In the genomic region with DNA sequence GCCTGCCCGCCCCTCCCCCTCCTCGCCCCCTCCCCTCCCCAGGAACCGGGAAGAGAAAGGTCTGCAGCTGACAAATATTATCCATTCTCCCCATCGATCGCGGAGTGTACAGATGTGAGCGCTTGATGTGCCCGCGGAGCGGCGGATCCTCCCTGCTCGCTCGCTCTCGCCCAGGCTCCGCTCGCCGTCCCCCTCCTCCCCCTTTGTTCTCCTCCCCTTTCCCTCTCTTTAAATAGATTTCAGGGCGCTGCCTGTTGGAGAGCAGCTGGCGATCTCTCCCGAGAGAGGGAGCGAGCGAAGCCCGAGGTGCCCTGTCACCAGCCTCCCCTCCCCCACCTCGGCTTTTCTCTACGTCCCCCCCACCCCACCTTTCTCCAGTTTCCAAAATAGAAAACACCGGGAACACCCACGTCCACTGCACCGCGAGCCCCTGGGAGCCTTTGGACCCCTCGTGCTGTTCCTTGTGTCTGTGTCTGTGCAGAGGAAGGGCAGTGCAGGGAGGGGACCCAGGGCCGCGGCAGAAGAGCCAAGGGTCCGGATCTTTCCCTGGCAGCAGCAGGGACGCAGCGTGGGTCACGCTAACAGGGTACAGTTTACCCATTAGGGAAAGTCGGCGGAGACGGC, we compare ENCODE assay signal across 8 cellular contexts. TPM values are rescaled to one million over a fixed set of nuclear protein-coding genes. Genes with fewer than 3 reads are reported as not detected.
DNase-seq lines count a peak whose midpoint lies in the region; ATAC-seq and TF ChIP-seq lines count a peak whose summit lies in the region.

No MANE protein-coding gene starts in this region.

- peak overlapping the region; percentile 40; the same call in 1 of the 2 replicates for H2BK120ac ChIP-seq in IMR-90 (ENCODE audit: low read depth, low read length)

- H3K4ac ChIP-seq in IMR-90 (ENCODE audit: low read depth, low read length) = peak overlapping the region; percentile 43; the same call in 1 of the 2 replicates

- POLR2A ChIA-PET in IMR-90 (lab: Charles Lee; ENCODE audit: unreplicated experiment) = interaction anchor here (0.7 kb wide), 1 partner anchor 58 kb away, joined by 4 read pairs; no protein-coding TSS in a partner anchor

- peak overlapping the region; percentile 9 for H2AK9ac ChIP-seq in IMR-90 (replicated peaks; ENCODE audit: low read depth, low read length, poor library complexity)

- intact Hi-C loops in IMR-90 (cut with micrococcal nuclease) = loop anchor here (1.0 to 10.0 kb wide), 3 partner anchors 57 to 420 kb away; a partner anchor contains a TSS

- H2BK15ac ChIP-seq in IMR-90 (ENCODE audit: low read depth, low read length) = 0 out of 3 replicates have a peak overlapping the region, but pooled peaks have one; percentile 50

- no peak overlapping the region; the same call in 1 of the 2 replicates for H3K18ac ChIP-seq in IMR-90 (ENCODE audit: low read depth, low read length)

- peak overlapping the region; percentile 23; the same call in 1 of the 2 replicates for H3K27ac ChIP-seq in IMR-90 (ENCODE audit: insufficient read depth, low read length)
- H3K27ac ChIP-seq in SJSA1 = no peak overlapping the region
- H3K27ac ChIP-seq in esophagus (ENCODE audit: low read depth in 2 of 2, low read length in 1 of 2) = peak overlapping the region; percentile 47 to 63

- H3K14ac ChIP-seq in IMR-90 (replicated peaks; ENCODE audit: low read depth, low read length) = no peak overlapping the region

- TF ChIP-seq RAD21 in IMR-90 (IDR thresholded peaks at IDR 0.05; ENCODE audit: low read length) = no peak

- H4K8ac ChIP-seq in IMR-90 (ENCODE audit: low read depth in 2 of 2, low read length in 2 of 2) = peak overlapping the region; percentile 28 to 64; a peak in 1 of 4 replicates

- no peak for TF ChIP-seq POLR2A in IMR-90 (IDR thresholded peaks at IDR 0.05; ENCODE audit: low read depth, low read length)

- no peaks in the 10 kb centered on the region for H4K20me1 ChIP-seq in IMR-90 (ENCODE audit: insufficient read depth, low read length)

- no peak overlapping the region for H2BK20ac ChIP-seq in IMR-90 (ENCODE audit: low read depth, low read length)

- dilution Hi-C loops in IMR-90 (cut with HindIII; ENCODE audit: low sequenced_read_pairs, unreplicated experiment) = no loop called here

- H3K4me2 ChIP-seq in IMR-90 (ENCODE audit: low read depth, low read length) = peak overlapping the region; percentile 60

- H2AK5ac ChIP-seq in IMR-90 (ENCODE audit: low read depth, low read length) = no peak overlapping the region

- H3K27me3 Mint-ChIP-seq in nephron (ENCODE audit: low read depth) = peaks cover 9% of the 10 kb centered on the region

- 4% methylated on average over 11 of the region's 39 CpGs; no CpG with 5 or more reads in 1 of the 2 experiments for WGBS in IMR-90 (ENCODE audit: extremely low coverage in 2 of 2, insufficient read length in 1 of 2), 2 experiments
- WGBS in esophagus, 2 donors = 0 to 5% methylated on average over 34 to 37 of the region's 39 CpGs

- TF ChIP-seq CTCF in IMR-90 (conservative IDR thresholded peaks at IDR 0.05; ENCODE audit: low read depth, low read length) (no peak), nephron (IDR thresholded peaks at IDR 0.05; ENCODE audit: unreplicated experiment in 3 of 3) (peak in 1 of 3 experiments; percentile 1)

- peak overlapping the region; percentile 84 to 88 (median 85) for H3K4me3 Mint-ChIP-seq in nephron

- CTCF ChIA-PET in IMR-90 (lab: Yijun Ruan, JAX) = no interaction called here

- H2AFZ ChIP-seq in IMR-90 (replicated peaks; ENCODE audit: low read length, poor library complexity) = peak overlapping the region; percentile 78

- H3K9me3 ChIP-seq in IMR-90 (ENCODE audit: control insufficient read depth, insufficient read depth, low read length) = no peaks in the 10 kb centered on the region
- H3K9me3 ChIP-seq in SJSA1 (replicated peaks) = no peaks in the 10 kb centered on the region
- H3K9me3 ChIP-seq in esophagus (ENCODE audit: control insufficient read depth in 2 of 2, insufficient read depth in 1 of 2, low read depth in 1 of 2, low read length in 1 of 2) = no peaks in the 10 kb centered on the region

- H2BK5ac ChIP-seq in IMR-90 (ENCODE audit: low read depth, low read length, poor library complexity, severe bottlenecking) = no peak overlapping the region

- no TSS peak for BruUV-seq in IMR-90 (replicated peaks; lab: Mats Ljungman, UMichigan)

- in situ Hi-C loops in IMR-90 (cut with MboI; ENCODE audit: low sequenced_read_pairs) = no loop called here

- no peaks in the 10 kb centered on the region for H3K9me1 ChIP-seq in IMR-90 (ENCODE audit: insufficient read depth, low read length)

- peak overlapping the region; percentile 45 to 84 (median 77) for H3K27ac Mint-ChIP-seq in nephron

- H3K79me1 ChIP-seq in IMR-90 (ENCODE audit: low read depth in 1 of 2, low read length in 2 of 2) = no peaks in the 10 kb centered on the region

- H3K4me1 ChIP-seq in IMR-90 (ENCODE audit: control insufficient read depth, insufficient read depth, low read length) (peaks cover 2% of the 10 kb centered on the region; the same call in 1 of the 2 replicates), SJSA1 (replicated peaks) (peaks cover 32% of the 10 kb centered on the region), esophagus (ENCODE audit: control insufficient read depth in 2 of 2, insufficient read depth in 2 of 2, low read length in 1 of 2) (peaks cover 0 to 3% of the 10 kb centered on the region in 2 donors)

- no peaks in the 10 kb centered on the region for H3K36me3 ChIP-seq in IMR-90 (ENCODE audit: control insufficient read depth, insufficient read depth, low read length)
- H3K36me3 ChIP-seq in SJSA1 = no peaks in the 10 kb centered on the region
- no peaks in the 10 kb centered on the region for H3K36me3 ChIP-seq in esophagus (ENCODE audit: control insufficient read depth in 2 of 2, insufficient read depth in 2 of 2, low read length in 1 of 2)

- peak; percentile 36 for ATAC-seq in IMR-90 (ENCODE audit: low read depth)

- H3K4me3 ChIP-seq in IMR-90 (ENCODE audit: insufficient read depth, low read depth, low read length) (peak overlapping the region; percentile 40), SJSA1 (peak overlapping the region; percentile 38), esophagus (ENCODE audit: low read depth in 1 of 2, low read length in 2 of 2) (peak overlapping the region; percentile 21 to 39)

- 0 out of 2 replicates have a peak overlapping the region, but pooled peaks have one; percentile 39 for H3K9ac ChIP-seq in IMR-90 (ENCODE audit: low read depth, low read length)

- peaks cover 26% of the 10 kb centered on the region for H3K4me1 Mint-ChIP-seq in nephron

- no peak overlapping the region for H3K23ac ChIP-seq in IMR-90 (ENCODE audit: low read depth, low read length)

- H3K9me3 Mint-ChIP-seq in nephron = no peaks in the 10 kb centered on the region

- no peaks in the 10 kb centered on the region for H3K36me3 Mint-ChIP-seq in nephron (ENCODE audit: low read depth)

- no peak overlapping the region for H4K5ac ChIP-seq in IMR-90 (ENCODE audit: low read depth, low read length)

- no peak overlapping the region for H3K56ac ChIP-seq in IMR-90 (ENCODE audit: extremely low read depth, insufficient read depth, low read length)

- H4K91ac ChIP-seq in IMR-90 (ENCODE audit: insufficient read depth, low read depth, low read length) = no peak overlapping the region

- H3K27me3 ChIP-seq in IMR-90 (ENCODE audit: control insufficient read depth, insufficient read depth, low read length) = peaks cover 9% of the 10 kb centered on the region; the same call in 1 of the 2 replicates
- H3K27me3 ChIP-seq in SJSA1 (replicated peaks) = no peaks in the 10 kb centered on the region
- no peaks in the 10 kb centered on the region for H3K27me3 ChIP-seq in esophagus (ENCODE audit: control insufficient read depth in 1 of 2, insufficient read depth in 2 of 2, low read length in 2 of 2)

- peak; percentile 72 for DNase-seq in CMK (ENCODE audit: low read depth)
- no peak for DNase-seq in IMR-90
- DNase-seq in SJSA1 (ENCODE audit: low read depth in 1 of 2, low spot score in 2 of 2) = no peak
- no peak for DNase-seq in CD1c-positive myeloid dendritic cell (ENCODE audit: extremely low spot score)
- no peak for DNase-seq in DMS79 (lab: John Stamatoyannopoulos, UW)
- DNase-seq in OCI-M2 (lab: John Stamatoyannopoulos, UW; ENCODE audit: unreplicated experiment) = no peak

TF ChIP-seq in IMR-90, 13 proteins besides CTCF, POLR2A, EP300 and RAD21:
- TF ChIP-seq MAFK (IDR thresholded peaks at IDR 0.05; ENCODE audit: low read depth, low read length) = no peak
- no peak for TF ChIP-seq CHD1 (IDR thresholded peaks at IDR 0.05; ENCODE audit: low read depth, low read length)
- no peak for TF ChIP-seq BHLHE40 (IDR thresholded peaks at IDR 0.05; ENCODE audit: low read depth, low read length)
- TF ChIP-seq SMC3 (IDR thresholded peaks at IDR 0.05; ENCODE audit: low read depth, low read length) = no peak
- TF ChIP-seq NFE2L2 (IDR thresholded peaks at IDR 0.05; ENCODE audit: low read depth, low read length) = no peak

RNA-seq across cellular contexts. Expression of a gene that starts 56.6 kb away (rescaled TPM):
- 7.5 and 8.9 TPM in 2 replicates for total RNA-seq in IMR-90 (2012; rRNA removed)
- 7.9 and 9.0 TPM in 2 replicates for polyA plus RNA-seq in IMR-90 (2012; rRNA removed)
- polyA plus RNA-seq in IMR-90 (2012; cell fraction: cytosol; rRNA removed) = 5.3 and 6.2 TPM in 2 replicates
- polyA plus RNA-seq in IMR-90 (2012; cell fraction: nucleus; rRNA removed; ENCODE audit: low replicate concordance) = 7.8 and 17.4 TPM in 2 replicates
- 26.9 and 37.2 TPM in 2 replicates for total RNA-seq in SJSA1 (2014; rRNA removed; shearing (Covaris generic))
- polyA plus RNA-seq in esophagus = 10 to 100 TPM in 1 of 2 donors, 1 to 10 TPM in 1; 9.6 to 10.7 TPM
